ENCODE assay signal across 10 cellular contexts in the genomic region with DNA sequence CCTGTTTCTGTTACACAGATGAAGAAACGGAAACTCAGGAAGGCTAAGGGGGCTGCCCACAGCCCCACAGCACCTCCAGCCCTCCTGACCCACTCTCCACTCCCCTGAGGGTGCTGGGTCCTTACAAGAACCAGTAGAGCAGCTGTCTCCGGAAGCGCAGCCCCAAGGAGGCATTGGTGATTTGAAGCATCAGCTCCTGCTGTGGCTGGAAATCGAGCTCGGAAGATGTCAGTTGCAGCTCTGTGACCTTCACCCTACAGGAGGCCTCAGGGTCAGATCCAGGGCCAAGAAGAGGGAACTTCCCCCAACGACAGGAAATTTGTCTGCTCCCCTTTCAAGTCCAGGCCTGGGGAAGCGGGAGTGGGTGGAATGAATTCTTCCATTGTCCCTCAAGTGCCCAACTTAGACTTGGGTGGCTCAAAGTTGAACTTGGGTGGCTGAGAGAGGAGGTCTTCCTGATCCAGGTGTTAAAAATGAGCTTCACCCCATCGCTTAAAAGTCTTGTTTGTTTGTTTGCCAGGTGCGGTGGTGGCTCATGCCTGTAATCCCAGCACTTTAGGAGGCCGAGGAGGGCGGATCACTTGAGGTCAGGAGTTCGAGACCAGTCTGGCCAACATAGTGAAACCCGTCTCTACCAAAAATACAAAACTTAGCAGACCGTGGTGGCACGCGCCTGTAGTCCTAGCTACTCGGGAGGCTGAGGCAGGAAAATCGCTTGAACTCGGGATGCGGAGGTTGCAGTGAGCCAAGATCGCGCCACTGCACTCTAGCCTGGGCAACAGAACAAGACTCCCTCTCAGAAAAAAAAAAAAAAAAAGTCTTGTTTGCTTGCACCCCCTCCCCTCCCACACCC. TPM values are rescaled to one million over a fixed set of nuclear protein-coding genes. Genes with fewer than 3 reads are reported as not detected.
DNase-seq lines count a peak whose midpoint lies in the region; ATAC-seq and TF ChIP-seq lines count a peak whose summit lies in the region.
"Had no signal": no experiment of that assay in that cellular context is flagged by ENCODE, and none has a peak within 500 bp of the region (broad histone marks: within the 10 kb centered on the region; RNA-seq: fewer than 3 reads in every experiment).

No MANE protein-coding gene starts in this region.

- peaks cover 19% of the 10 kb centered on the region for H3K27me3 ChIP-seq in gastroesophageal sphincter
- peaks cover 0 to 11% (median 0%) of the 10 kb centered on the region in 3 donors for H3K27me3 ChIP-seq in stomach

- peaks cover 22% of the 10 kb centered on the region for H3K4me1 Mint-ChIP-seq in activated T-cell treated with anti-CD3 and anti-CD28 coated beads, Interleukin-2, amount 50 U/mL, for 24 hours (ENCODE audit: low read depth)
- peaks cover 31% of the 10 kb centered on the region for H3K4me1 Mint-ChIP-seq in activated B cell treated with CpG ODN at 0.5 μM for 24 hours

- TF ChIP-seq POLR2A in gastroesophageal sphincter (IDR thresholded peaks at IDR 0.05) (no peak), stomach (IDR thresholded peaks at IDR 0.05) (no peak)

- 40 to 56% methylated on average over 1 to 12 of the region's 22 CpGs for WGBS in gastroesophageal sphincter (ENCODE audit: low coverage in 1 of 2), 2 donors
- 77 to 80% (median 79%) methylated on average over 19 to 22 of the region's 22 CpGs for WGBS in stomach, 5 donors

- H3K9me3 Mint-ChIP-seq in activated T-cell treated with anti-CD3 and anti-CD28 coated beads, Interleukin-2, amount 50 U/mL, for 24 hours, result no peaks in the 10 kb centered on the region
- H3K9me3 Mint-ChIP-seq in activated B cell treated with CpG ODN at 0.5 μM for 24 hours, result no peaks in the 10 kb centered on the region

- no peak for TF ChIP-seq EP300 in gastroesophageal sphincter (IDR thresholded peaks at IDR 0.05)
- no peak for TF ChIP-seq EP300 in stomach (IDR thresholded peaks at IDR 0.05)

- peaks cover 20% of the 10 kb centered on the region for H3K27me3 Mint-ChIP-seq in activated T-cell treated with anti-CD3 and anti-CD28 coated beads, Interleukin-2, amount 50 U/mL, for 24 hours
- peaks cover 6% of the 10 kb centered on the region for H3K27me3 Mint-ChIP-seq in activated B cell treated with CpG ODN at 0.5 μM for 24 hours

- H3K9me3 ChIP-seq in gastroesophageal sphincter (no peaks in the 10 kb centered on the region), stomach (no peaks in the 10 kb centered on the region)

- peak overlapping the region; percentile 80 for H3K4me3 Mint-ChIP-seq in activated T-cell treated with anti-CD3 and anti-CD28 coated beads, Interleukin-2, amount 50 U/mL, for 24 hours
- peak overlapping the region; percentile 90 for H3K4me3 Mint-ChIP-seq in activated B cell treated with CpG ODN at 0.5 μM for 24 hours

- H3K4me3 ChIP-seq in gastroesophageal sphincter (peak overlapping the region in 1 of 2 donors; percentile 60), stomach (peak overlapping the region in 3 of 4 donors; percentile 56 to 61 (median 60))

- H3K27ac Mint-ChIP-seq in activated T-cell treated with anti-CD3 and anti-CD28 coated beads, Interleukin-2, amount 50 U/mL, for 24 hours, result peak overlapping the region; percentile 78
- peak overlapping the region; percentile 83 for H3K27ac Mint-ChIP-seq in activated B cell treated with CpG ODN at 0.5 μM for 24 hours

- no peak for TF ChIP-seq CTCF in activated B cell treated with CpG ODN at 0.5 μM for 24 hours (IDR thresholded peaks at IDR 0.05)
- TF ChIP-seq CTCF in gastroesophageal sphincter (IDR thresholded peaks at IDR 0.05), result no peak
- no peak for TF ChIP-seq CTCF in stomach (IDR thresholded peaks at IDR 0.05)

- H3K36me3 ChIP-seq in gastroesophageal sphincter, result peaks cover 0 to 22% of the 10 kb centered on the region in 2 donors
- H3K36me3 ChIP-seq in stomach, result peaks cover 0 to 32% (median 20%) of the 10 kb centered on the region in 4 donors

- peaks cover 0 to 23% (median 5%) of the 10 kb centered on the region in 3 donors for H3K4me1 ChIP-seq in gastroesophageal sphincter
- peaks cover 13 to 49% (median 25%) of the 10 kb centered on the region in 4 donors for H3K4me1 ChIP-seq in stomach

- no peak for DNase-seq in activated T-cell treated with anti-CD3 and anti-CD28 coated beads, Interleukin-2, amount 50 U/mL, for 24 hours
- DNase-seq in activated T-cell treated with anti-CD3 and anti-CD28 coated beads, Interleukin-2, amount 50 U/mL, for 48 hours, result no peak
- DNase-seq in activated B cell treated with CpG ODN at 0.5 μM for 24 hours, result no peak
- DNase-seq in stomach, result no peak
- no peak for DNase-seq in iPS-NIHi7 (ENCODE audit: extremely low spot score)
- DNase-seq in islet precursor cell, result no peak
- DNase-seq: cortex of kidney, SHP77 had no signal

- peak overlapping the region in 3 of 4 donors; percentile 54 to 89 (median 82) for H3K27ac ChIP-seq in gastroesophageal sphincter
- H3K27ac ChIP-seq in stomach, result peak overlapping the region in 4 of 5 donors; percentile 63 to 88 (median 86)

- ATAC-seq in activated B cell treated with CpG ODN at 0.5 μM for 24 hours (ENCODE audit: low read depth) (no peak), gastroesophageal sphincter (no peak), GM18873 (IDR thresholded peaks at IDR 0.05; ENCODE audit: low FRiP score, unreplicated experiment) (no peak)

- POLR2A ChIA-PET in activated B cell treated with CpG ODN at 0.5 μM for 24 hours (lab: Charles Lee), result interaction anchor here (0.6 to 3.7 kb wide), 8 partner anchors 16 to 940 kb away, joined by 3 to 68 read pairs (median 8); partner anchors contain the start of genes ACOT8, CTSA, NEURL2 and PCIF1

- no peaks in the 10 kb centered on the region for H3K36me3 Mint-ChIP-seq in activated T-cell treated with anti-CD3 and anti-CD28 coated beads, Interleukin-2, amount 50 U/mL, for 24 hours (ENCODE audit: low read depth)
- H3K36me3 Mint-ChIP-seq in activated B cell treated with CpG ODN at 0.5 μM for 24 hours (ENCODE audit: low read depth), result no peaks in the 10 kb centered on the region

- CTCF ChIA-PET in activated B cell treated with CpG ODN at 0.5 μM for 24 hours (lab: Charles Lee), result interaction anchor here (1.0 kb wide), 1 partner anchor 20 kb away, joined by 4 read pairs; no protein-coding TSS in a partner anchor

- intact Hi-C loops in activated B cell treated with CpG ODN at 0.5 μM for 24 hours (cut with micrococcal nuclease) (loop anchor here (1.0 to 2.0 kb wide), 3 partner anchors 19 to 497 kb away; partner anchors contain the start of genes CTSA, ELMO2 and NEURL2), stomach (cut with DNase I; ENCODE audit: low total_unique reads) (no loop called here)

RNA-seq across cellular contexts. Expression of gene PLTP, which starts 1.9 kb away (rescaled TPM):
- 2.3 and 3.5 TPM in 2 replicates for total RNA-seq in activated B cell treated with CpG ODN at 0.5 μM for 24 hours
- total RNA-seq in gastroesophageal sphincter, result 100 to 1,000 TPM in 3 of 4 donors, 10 to 100 TPM in 1; 45.6 to 456 (median 177) TPM
- 100 to 1,000 TPM in 2 of 5 donors, 10 to 100 TPM in 3; 22.0 to 313 (median 70.1) TPM for total RNA-seq in stomach
- polyA plus RNA-seq in stomach, result 10 to 100 TPM; 51.5 to 58.6 (median 53.2) TPM

RNA-seq across cellular contexts. Expression of gene CTSA, which starts 18.9 kb away (rescaled TPM):
- total RNA-seq in activated B cell treated with CpG ODN at 0.5 μM for 24 hours (61.9 and 67.2 TPM in 2 replicates), gastroesophageal sphincter (10 to 100 TPM; 36.4 to 73.0 (median 56.6) TPM), stomach (100 to 1,000 TPM in 3 of 5 donors, 10 to 100 TPM in 2; 29.9 to 292 (median 132) TPM)
- polyA plus RNA-seq in stomach, result 10 to 100 TPM; 30.1 to 66.9 (median 48.4) TPM

RNA-seq across cellular contexts. Expression of gene NEURL2, which starts 19.0 kb away (rescaled TPM):
- total RNA-seq in activated B cell treated with CpG ODN at 0.5 μM for 24 hours (1.1 and 2.0 TPM in 2 replicates), gastroesophageal sphincter (10 to 100 TPM in 3 of 4 donors, 1 to 10 TPM in 1; 2.2 to 26.4 (median 17.0) TPM), stomach (10 to 100 TPM in 2 of 5 donors, 1 to 10 TPM in 2, not detected in 1; 3.9 to 29.9 (median 9.6) TPM)
- 1 to 10 TPM; 3.3 to 3.8 (median 3.7) TPM for polyA plus RNA-seq in stomach

RNA-seq across cellular contexts. Expression of gene SPATA25, which starts 22.6 kb away (rescaled TPM):
- total RNA-seq in activated B cell treated with CpG ODN at 0.5 μM for 24 hours (0.53 and 0.88 TPM in 2 replicates), gastroesophageal sphincter (1 to 10 TPM in 3 of 4 donors, not detected in 1; 4.2 to 7.9 (median 5.1) TPM), stomach (10 to 100 TPM in 2 of 5 donors, 1 to 10 TPM in 1, not detected in 2; 4.2 to 15.5 (median 13.9) TPM)
- polyA plus RNA-seq in stomach, result under 1 TPM in 2 of 3 donors, not detected in 1; 0.50 to 0.85 TPM

RNA-seq across cellular contexts. Expression of gene PCIF1, which starts 24.4 kb away (rescaled TPM):
- total RNA-seq in activated B cell treated with CpG ODN at 0.5 μM for 24 hours, result 48.3 and 55.7 TPM in 2 replicates
- total RNA-seq in gastroesophageal sphincter, result 10 to 100 TPM; 21.5 to 45.3 (median 39.2) TPM
- 10 to 100 TPM; 22.2 to 41.4 (median 32.5) TPM for total RNA-seq in stomach
- 10 to 100 TPM; 21.0 to 25.1 (median 21.1) TPM for polyA plus RNA-seq in stomach
